Comparison of ENCODE assay signal across 8 cellular contexts in genomic region chr1:156491151-156491949, GRCh38. TPM values are rescaled to one million over a fixed set of nuclear protein-coding genes. Genes with fewer than 3 reads are reported as not detected.
DNase-seq lines count a peak whose midpoint lies in the region; ATAC-seq and TF ChIP-seq lines count a peak whose summit lies in the region.

No MANE protein-coding gene starts in this region.

- no peak for TF ChIP-seq CTCF in HFF-Myc (IDR thresholded peaks at IDR 0.05; ENCODE audit: low read depth, low read length, missing control alignments)

- H3K4me3 Mint-ChIP-seq in naive thymus-derived CD4-positive, alpha-beta T cell = peak overlapping the region; percentile 26 to 88 (median 79)

- ATAC-seq in naive thymus-derived CD4-positive, alpha-beta T cell = peak; percentile 30
- ATAC-seq in HG03457 (IDR thresholded peaks at IDR 0.05; ENCODE audit: unreplicated experiment) (no peak), GM21825 (IDR thresholded peaks at IDR 0.05; ENCODE audit: unreplicated experiment) (no peak)

- H3K4me1 Mint-ChIP-seq in naive thymus-derived CD4-positive, alpha-beta T cell = peaks cover 84 to 100% (median 97%) of the 10 kb centered on the region in 7 donors

- POLR2A ChIA-PET in naive thymus-derived CD4-positive, alpha-beta T cell (lab: Charles Lee) = interaction anchor here (0.5 to 16.2 kb wide), 7 partner anchors 9 to 365 kb away, joined by 3 to 256 read pairs (median 3); partner anchors contain the start of genes MEF2D and NAXE

- peak overlapping the region; percentile 35 to 99 (median 96) for H3K4me3 ChIP-seq in BLaER1 treated with 17β-estradiol and CSF1 and Interleukin-3, amounts not matched to agents 10 nM and 100 nM
- 0 out of 2 replicates have a peak overlapping the region, but pooled peaks have one; percentile 28 for H3K4me3 ChIP-seq in HFF-Myc (replicated peaks; ENCODE audit: low read depth, low read length)
- no peak overlapping the region for H3K4me3 ChIP-seq in naive thymus-derived CD4-positive, alpha-beta T cell (ENCODE audit: low read length)

- peaks cover 42 to 64% (median 48%) of the 10 kb centered on the region in 11 experiments for H3K36me3 ChIP-seq in BLaER1 treated with 17β-estradiol and CSF1 and Interleukin-3, amounts not matched to agents 10 nM and 100 nM
- peaks cover 0 to 4% (median under 1%) of the 10 kb centered on the region in 3 experiments for H3K36me3 ChIP-seq in naive thymus-derived CD4-positive, alpha-beta T cell (ENCODE audit: control insufficient read depth in 2 of 3, insufficient read depth in 3 of 3, low read length in 3 of 3)

- peaks cover 98 to 100% (median 100%) of the 10 kb centered on the region in 10 experiments for H3K4me1 ChIP-seq in BLaER1 treated with 17β-estradiol and CSF1 and Interleukin-3, amounts not matched to agents 10 nM and 100 nM
- H3K4me1 ChIP-seq in naive thymus-derived CD4-positive, alpha-beta T cell (ENCODE audit: control insufficient read depth in 2 of 2, insufficient read depth in 2 of 2, low read length in 2 of 2) = peaks cover 94 to 97% of the 10 kb centered on the region in 2 donors

- H3K27ac Mint-ChIP-seq in naive thymus-derived CD4-positive, alpha-beta T cell = peak overlapping the region; percentile 81 to 99 (median 93)

- peak overlapping the region; percentile 92 to 100 (median 98) for H3K4me2 ChIP-seq in BLaER1 treated with 17β-estradiol and CSF1 and Interleukin-3, amounts not matched to agents 10 nM and 100 nM

- peak overlapping the region; percentile 78 to 100 (median 98); a peak in 21 of 22 replicates for H3K9ac ChIP-seq in BLaER1 treated with 17β-estradiol and CSF1 and Interleukin-3, amounts not matched to agents 10 nM and 100 nM

- peaks cover 0 to 1% (median 0%) of the 10 kb centered on the region in 11 donors for H3K9me3 Mint-ChIP-seq in naive thymus-derived CD4-positive, alpha-beta T cell

- H3K9me3 ChIP-seq in BLaER1 treated with 17β-estradiol and CSF1 and Interleukin-3, amounts not matched to agents 10 nM and 100 nM (replicated peaks in 1 of 11) = no peaks in the 10 kb centered on the region
- H3K9me3 ChIP-seq in naive thymus-derived CD4-positive, alpha-beta T cell (ENCODE audit: control insufficient read depth in 2 of 3, low read length in 3 of 3) = no peaks in the 10 kb centered on the region

- H3K27me3 Mint-ChIP-seq in naive thymus-derived CD4-positive, alpha-beta T cell = no peaks in the 10 kb centered on the region

- CTCF ChIA-PET in naive thymus-derived CD4-positive, alpha-beta T cell (lab: Charles Lee) = interaction anchor here (0.7 to 4.8 kb wide), 8 partner anchors 9 to 236 kb away, joined by 3 to 22 read pairs (median 4); partner anchors contain the start of gene MEF2D

- H4K20me1 ChIP-seq in BLaER1 treated with 17β-estradiol and CSF1 and Interleukin-3, amounts not matched to agents 10 nM and 100 nM = peaks cover 63 to 100% (median 84%) of the 10 kb centered on the region in 11 experiments

- intact Hi-C loops in naive thymus-derived CD4-positive, alpha-beta T cell (cut with micrococcal nuclease) = no loop called here

- peak overlapping the region; percentile 61 to 100 (median 97) for H3K27ac ChIP-seq in BLaER1 treated with 17β-estradiol and CSF1 and Interleukin-3, amounts not matched to agents 10 nM and 100 nM
- peak overlapping the region; percentile 69 for H3K27ac ChIP-seq in angular gyrus (ENCODE audit: low read depth, low read length)
- H3K27ac ChIP-seq in naive thymus-derived CD4-positive, alpha-beta T cell (ENCODE audit: low read depth, low read length) = peak overlapping the region; percentile 59

- H3K36me3 Mint-ChIP-seq in naive thymus-derived CD4-positive, alpha-beta T cell = peaks cover 5 to 14% (median 7%) of the 10 kb centered on the region in 5 donors

- no peaks in the 10 kb centered on the region for H3K27me3 ChIP-seq in BLaER1 treated with 17β-estradiol and CSF1 and Interleukin-3, amounts not matched to agents 10 nM and 100 nM
- no peaks in the 10 kb centered on the region for H3K27me3 ChIP-seq in naive thymus-derived CD4-positive, alpha-beta T cell (ENCODE audit: control insufficient read depth in 2 of 2, insufficient read depth in 2 of 2, low read length in 2 of 2)

- no peak for DNase-seq in HFF-Myc (ENCODE audit: extremely low read depth, low read depth)
- DNase-seq in naive thymus-derived CD4-positive, alpha-beta T cell = no peak
- DNase-seq in stimulated activated CD4-positive, alpha-beta T cell treated with anti-CD3 and anti-CD28 coated beads, Interleukin-12 subunit alpha, Interleukin-12 subunit beta, amount 100 ng/mL, for 4 hours = no peak
- DNase-seq in DMS53 treated with DMSO at 0.1 percent for 48 hours (lab: John Stamatoyannopoulos, UW; ENCODE audit: unreplicated experiment) = no peak

RNA-seq across cellular contexts. Expression of gene MEF2D, which starts 9.2 kb away (rescaled TPM):
- 100 to 1,000 TPM in 2 of 5 experiments, 10 to 100 TPM in 3; 48.1 to 190 (median 67.7) TPM for total RNA-seq in naive thymus-derived CD4-positive, alpha-beta T cell
- polyA plus RNA-seq in naive thymus-derived CD4-positive, alpha-beta T cell = 10 to 100 TPM in 1 of 2 donors, 1 to 10 TPM in 1; 4.5 to 10.0 TPM
